In the genomic region with DNA sequence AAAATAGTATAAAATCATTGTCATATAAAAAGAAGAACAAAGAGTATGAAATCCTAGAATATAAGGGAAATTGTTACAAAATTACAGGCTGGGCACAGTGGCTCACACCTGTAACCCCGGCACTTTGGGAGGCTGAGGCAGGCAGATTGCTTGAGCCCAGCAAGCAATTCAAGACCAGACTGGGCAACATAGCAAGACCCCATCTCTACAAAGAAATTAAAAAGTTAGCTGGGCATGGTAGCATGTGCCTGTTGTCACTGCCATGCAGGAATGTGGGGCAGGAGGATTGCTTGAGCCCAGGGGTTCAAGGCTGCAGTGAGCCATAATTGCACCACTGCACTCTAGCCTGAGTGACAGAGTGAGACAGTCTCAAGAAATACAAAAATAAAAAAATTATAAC, we compare ENCODE assay signal across 11 cellular contexts.
"Had no signal": no experiment of that assay in that cellular context is flagged by ENCODE, and none has a peak within 500 bp of the region (broad histone marks: within the 10 kb centered on the region; RNA-seq: fewer than 3 reads in every experiment).

No MANE protein-coding gene starts in this region.

- H3K9ac ChIP-seq: GM23248 had no signal

- H3K36me3 ChIP-seq: HAP-1 had no signal

- H3K9me3 Mint-ChIP-seq: HFFc6 had no signal

- H3K4me1 ChIP-seq: HAP-1 had no signal

- H3K4me3 ChIP-seq: GM23248, GM23338, HAP-1 had no signal

- H3K9me3 ChIP-seq: HAP-1 had no signal

- H3K4me2 ChIP-seq: GM23338 had no signal

- H2AFZ ChIP-seq: GM23248, GM23338 had no signal

- ATAC-seq: GM23338, HCT116 had no signal

- DNase-seq: GM23248, GOT3, H7, H9, HCEC 1CT, HFFc6 had no signal

- H3K4me1 Mint-ChIP-seq: GM23338, H9 had no signal

- FAIRE-seq: H1, H54 had no signal

- H3K27ac Mint-ChIP-seq: GM23338, H9, HFFc6 had no signal

- H3K4me3 Mint-ChIP-seq: GM23338, H9, HFFc6 had no signal

- H3K27ac ChIP-seq: GM23248 had no signal
